1 cellular context compared by ENCODE assay signal in genomic region chr6:13814176-13814937, GRCh38.
TF ChIP-seq lines count a peak whose summit lies in the region.

TSS of gene MCUR1 (minus strand) at chr6:13814557. CDS start at chr6:13814429, 128 bp downstream.

TF ChIP-seq in HepG2, 621 proteins besides CTCF, POLR2A, EP300 and RAD21 (continued from another document and continues in another):
- TF ChIP-seq AKNA (CRISPR knock-in tag; IDR thresholded peaks at IDR 0.05; ENCODE audit: borderline replicate concordance) (no peak), STAT6 (CRISPR knock-in tag; IDR thresholded peaks at IDR 0.05; ENCODE audit: borderline replicate concordance) (peak; percentile 68; the same call in 1 of the 2 replicates), BHLHE40 (IDR thresholded peaks at IDR 0.05; ENCODE audit: low read length) (peak; percentile 96), ZNF567 (CRISPR knock-in tag; IDR thresholded peaks at IDR 0.05; ENCODE audit: borderline replicate concordance) (peak; percentile 50; the same call in 1 of the 2 replicates), SRSF4 (IDR thresholded peaks at IDR 0.05; ENCODE audit: low read depth, low read length, poor library complexity, severe bottlenecking) (no peak), SMAD9 (CRISPR knock-in tag; IDR thresholded peaks at IDR 0.05) (peak; percentile 74; the same call in 1 of the 2 replicates), ZNF577 (CRISPR knock-in tag; IDR thresholded peaks at IDR 0.05; ENCODE audit: borderline replicate concordance, low read depth) (no peak), TAF1 (CRISPR knock-in tag; IDR thresholded peaks at IDR 0.05) (peak; percentile 87), MNT (IDR thresholded peaks at IDR 0.05) (no peak), ZNF615 (CRISPR knock-in tag; IDR thresholded peaks at IDR 0.05; ENCODE audit: borderline replicate concordance) (no peak), USF2 (IDR thresholded peaks at IDR 0.05; ENCODE audit: low read depth, low read length) (peak; percentile 86), USF2 (CRISPR knock-in tag; IDR thresholded peaks at IDR 0.05; ENCODE audit: borderline replicate concordance) (peak; percentile 61; the same call in 1 of the 2 replicates), ETV6 (CRISPR knock-in tag; conservative IDR thresholded peaks at IDR 0.05) (peak; percentile 72), ZNF333 (CRISPR knock-in tag; IDR thresholded peaks at IDR 0.05; ENCODE audit: borderline replicate concordance) (peak; percentile 93; the same call in 1 of the 2 replicates), HINFP (CRISPR knock-in tag; IDR thresholded peaks at IDR 0.05; ENCODE audit: low read depth) (peak; percentile 73; the same call in 1 of the 2 replicates), ZHX2 (IDR thresholded peaks at IDR 0.05; ENCODE audit: low read depth) (no peak; the same call in 1 of the 2 replicates), ZHX2 (CRISPR knock-in tag; IDR thresholded peaks at IDR 0.05; ENCODE audit: borderline replicate concordance) (peak; percentile 90), HOXA9 (CRISPR knock-in tag; IDR thresholded peaks at IDR 0.05; ENCODE audit: borderline replicate concordance) (no peak), ARID4A (CRISPR knock-in tag; IDR thresholded peaks at IDR 0.05; ENCODE audit: borderline replicate concordance) (peak; percentile 86), DNMT1 (CRISPR knock-in tag; IDR thresholded peaks at IDR 0.05) (peak; percentile 97), ARID2 (CRISPR knock-in tag; IDR thresholded peaks at IDR 0.05; ENCODE audit: borderline replicate concordance) (no peak), PLSCR1 (CRISPR knock-in tag; IDR thresholded peaks at IDR 0.05; ENCODE audit: borderline replicate concordance) (no peak; the same call in 1 of the 2 replicates), REL (CRISPR knock-in tag; conservative IDR thresholded peaks at IDR 0.05) (peak; percentile 96), RFX1 (IDR thresholded peaks at IDR 0.05) (no peak), ETV5 (CRISPR knock-in tag; IDR thresholded peaks at IDR 0.05; ENCODE audit: borderline replicate concordance) (peak; percentile 60; the same call in 1 of the 2 replicates)
